14 cellular contexts compared by ENCODE assay signal in the genomic region with DNA sequence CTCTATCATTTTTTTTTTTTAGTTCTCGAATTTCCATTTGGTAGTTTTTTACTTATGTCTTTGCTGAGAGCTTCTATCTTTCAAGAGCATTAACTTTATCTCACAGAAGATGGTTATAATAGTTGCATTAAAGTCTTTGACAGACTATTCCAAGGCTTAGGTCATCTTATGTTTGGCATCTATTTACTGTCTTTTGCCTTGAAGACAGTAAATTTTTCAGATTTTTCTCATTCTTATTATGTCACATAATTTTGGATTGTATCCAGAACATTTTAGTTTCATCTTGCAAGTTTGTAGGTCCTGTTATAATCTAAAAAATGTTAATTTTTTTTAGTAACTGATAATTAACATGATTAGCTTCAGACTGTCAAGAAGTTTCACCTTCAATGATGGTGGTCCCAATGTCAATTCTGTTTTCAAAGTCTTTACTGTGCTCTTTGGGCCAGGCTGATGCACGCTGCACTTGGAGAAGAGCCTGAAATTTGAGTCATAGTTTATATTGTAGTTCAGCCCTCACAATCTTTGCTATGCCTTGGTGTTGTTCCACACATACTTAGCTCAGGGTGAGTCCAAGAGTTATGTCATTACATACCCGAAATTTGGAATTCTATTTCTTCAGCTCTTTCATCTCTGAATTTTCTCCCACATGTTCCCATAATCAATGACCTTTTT.
DNase-seq lines count a peak whose midpoint lies in the region; ATAC-seq and TF ChIP-seq lines count a peak whose summit lies in the region.
"Had no signal": no experiment of that assay in that cellular context is flagged by ENCODE, and none has a peak within 500 bp of the region (broad histone marks: within the 10 kb centered on the region; RNA-seq: fewer than 3 reads in every experiment).

No MANE protein-coding gene starts in this region.

- no peak for TF ChIP-seq CTCF in BJ (IDR thresholded peaks at IDR 0.05; ENCODE audit: insufficient read depth, low read depth, low read length)
- no peak for TF ChIP-seq CTCF in omental fat pad (IDR thresholded peaks at IDR 0.05)

- DNase-seq in BJ (ENCODE audit: low read depth) (peak; percentile 83), NCI-H446 treated with DMSO at 0.1 percent for 48 hours (lab: John Stamatoyannopoulos, UW) (peak; percentile 69), dermis blood vessel endothelial cell (peak; percentile 60), omental fat pad (ENCODE audit: low spot score) (no peak), SIG-M5 (lab: John Stamatoyannopoulos, UW) (no peak), NCI-H1105 treated with DMSO at 0.1 percent for 48 hours (lab: John Stamatoyannopoulos, UW) (no peak)
- DNase-seq: Caco-2; hypothalamus; NCI-H2029; stimulated activated naive B cell treated with anti-CD40 and anti-IgM and Interleukin-4, amounts not matched to agents 10 μg/mL and 1 μg/mL and 100 μg/mL, for 72 hours had no signal

- H3K27me3 ChIP-seq in BJ (ENCODE audit: control insufficient read depth, insufficient read depth, low read length): no peaks in the 10 kb centered on the region
- H3K27me3 ChIP-seq: cardiac muscle cell had no signal

- POLR2A ChIA-PET in BJ (lab: Charles Lee): interaction anchor here (0.6 kb wide), 1 partner anchor 64 kb away, joined by 3 read pairs; no protein-coding TSS in a partner anchor

- H3K36me3 ChIP-seq in BJ (ENCODE audit: control insufficient read depth, insufficient read depth, low read length): no peaks in the 10 kb centered on the region
- H3K36me3 ChIP-seq: cardiac muscle cell had no signal

- CTCF ChIA-PET in BJ (lab: Yijun Ruan, JAX): interaction anchor here (0.8 kb wide), 1 partner anchor 42 kb away, joined by 3 read pairs; no protein-coding TSS in a partner anchor

- ATAC-seq in omental fat pad (ENCODE audit: low FRiP score) (peak; percentile 87), GM18867 (IDR thresholded peaks at IDR 0.05; ENCODE audit: unreplicated experiment) (no peak), HG03457 (IDR thresholded peaks at IDR 0.05; ENCODE audit: unreplicated experiment) (no peak)
- ATAC-seq: mucosa of descending colon; stimulated activated naive B cell treated with anti-CD40 and anti-IgM and Interleukin-4, amounts not matched to agents 10 μg/mL and 1 μg/mL and 100 μg/mL, for 72 hours had no signal

- no peak overlapping the region for H3K4me3 ChIP-seq in BJ (ENCODE audit: low read depth, low read length)
- H3K4me3 ChIP-seq: cardiac muscle cell, mucosa of descending colon had no signal

Comparison
In these comparisons a context has a peak if more than half of its experiments do, and no peak if none do; other contexts are left out.
1. DNase-seq: peak in BJ (single experiment), NCI-H446 treated with DMSO at 0.1 percent for 48 hours (single experiment) and dermis blood vessel endothelial cell (single experiment); none in omental fat pad (single experiment), SIG-M5 (single experiment) and NCI-H1105 treated with DMSO at 0.1 percent for 48 hours (single experiment).